In the genomic region with DNA sequence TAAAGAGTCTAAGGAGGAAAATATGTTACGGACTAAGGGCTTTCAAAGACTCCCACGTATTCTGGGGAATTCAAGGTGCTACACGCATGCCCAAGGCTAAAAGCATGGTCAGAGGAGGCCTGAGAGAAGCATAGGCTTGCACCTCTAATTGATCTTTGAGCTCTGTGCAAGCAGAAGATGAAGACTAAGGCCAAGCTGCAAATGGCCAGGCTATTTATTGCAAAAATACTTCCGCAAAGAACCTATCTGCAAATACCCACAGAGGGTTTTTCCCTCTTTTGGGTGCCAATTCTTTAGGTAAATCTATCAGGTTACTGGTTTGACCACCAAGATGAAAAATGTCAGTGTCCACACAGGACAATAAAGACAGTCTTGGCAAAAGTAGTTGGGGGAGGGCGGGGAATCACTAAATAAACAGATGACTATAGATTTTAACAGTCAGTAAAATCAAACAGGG, we compare ENCODE assay signal across 1 cellular context.
TF ChIP-seq lines count a peak whose summit lies in the region.

No MANE protein-coding gene starts in this region.

TF ChIP-seq in HCT116, 20 proteins besides CTCF, POLR2A, EP300 and RAD21 (continued from another document):
- TF ChIP-seq, protein P1, sequence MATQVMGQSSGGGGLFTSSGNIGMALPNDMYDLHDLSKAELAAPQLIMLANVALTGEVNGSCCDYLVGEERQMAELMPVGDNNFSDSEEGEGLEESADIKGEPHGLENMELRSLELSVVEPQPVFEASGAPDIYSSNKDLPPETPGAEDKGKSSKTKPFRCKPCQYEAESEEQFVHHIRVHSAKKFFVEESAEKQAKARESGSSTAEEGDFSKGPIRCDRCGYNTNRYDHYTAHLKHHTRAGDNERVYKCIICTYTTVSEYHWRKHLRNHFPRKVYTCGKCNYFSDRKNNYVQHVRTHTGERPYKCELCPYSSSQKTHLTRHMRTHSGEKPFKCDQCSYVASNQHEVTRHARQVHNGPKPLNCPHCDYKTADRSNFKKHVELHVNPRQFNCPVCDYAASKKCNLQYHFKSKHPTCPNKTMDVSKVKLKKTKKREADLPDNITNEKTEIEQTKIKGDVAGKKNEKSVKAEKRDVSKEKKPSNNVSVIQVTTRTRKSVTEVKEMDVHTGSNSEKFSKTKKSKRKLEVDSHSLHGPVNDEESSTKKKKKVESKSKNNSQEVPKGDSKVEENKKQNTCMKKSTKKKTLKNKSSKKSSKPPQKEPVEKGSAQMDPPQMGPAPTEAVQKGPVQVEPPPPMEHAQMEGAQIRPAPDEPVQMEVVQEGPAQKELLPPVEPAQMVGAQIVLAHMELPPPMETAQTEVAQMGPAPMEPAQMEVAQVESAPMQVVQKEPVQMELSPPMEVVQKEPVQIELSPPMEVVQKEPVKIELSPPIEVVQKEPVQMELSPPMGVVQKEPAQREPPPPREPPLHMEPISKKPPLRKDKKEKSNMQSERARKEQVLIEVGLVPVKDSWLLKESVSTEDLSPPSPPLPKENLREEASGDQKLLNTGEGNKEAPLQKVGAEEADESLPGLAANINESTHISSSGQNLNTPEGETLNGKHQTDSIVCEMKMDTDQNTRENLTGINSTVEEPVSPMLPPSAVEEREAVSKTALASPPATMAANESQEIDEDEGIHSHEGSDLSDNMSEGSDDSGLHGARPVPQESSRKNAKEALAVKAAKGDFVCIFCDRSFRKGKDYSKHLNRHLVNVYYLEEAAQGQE (IDR thresholded peaks at IDR 0.05; ENCODE audit: low read depth) = no peak
- TF ChIP-seq EZH2 (IDR thresholded peaks at IDR 0.05) (no peak), SP1 (IDR thresholded peaks at IDR 0.05; ENCODE audit: low read depth) (no peak), YY1 (IDR thresholded peaks at IDR 0.05; ENCODE audit: extremely low read depth, insufficient replicate concordance, low read depth, low read length) (no peak)
